Comparison of ENCODE assay signal across 24 cellular contexts in genomic region chr17:51770031-51770759, GRCh38.
DNase-seq lines count a peak whose midpoint lies in the region; ATAC-seq, FAIRE-seq and TF ChIP-seq lines count a peak whose summit lies in the region.
"Had no signal": no experiment of that assay in that cellular context is flagged by ENCODE, and none has a peak within 500 bp of the region (broad histone marks: within the 10 kb centered on the region; RNA-seq: fewer than 3 reads in every experiment).

No MANE protein-coding gene starts in this region.

- no peak overlapping the region for H2AFZ ChIP-seq in PC-3 (ENCODE audit: low read length)
- H2AFZ ChIP-seq in GM12878 (ENCODE audit: control insufficient read depth, low read depth, low read length), result no peak overlapping the region

- no peaks in the 10 kb centered on the region for H3K79me2 ChIP-seq in PC-3 (ENCODE audit: low read length)
- H3K79me2 ChIP-seq in GM12878 (ENCODE audit: control insufficient read depth, insufficient read depth, low read length), result no peaks in the 10 kb centered on the region

- H4K20me1 ChIP-seq in PC-3 (ENCODE audit: low read length) (no peaks in the 10 kb centered on the region), GM12878 (ENCODE audit: control insufficient read depth, insufficient read depth) (no peaks in the 10 kb centered on the region)
- H4K20me1 ChIP-seq: BLaER1 treated with 17β-estradiol and CSF1 and Interleukin-3, amounts not matched to agents 10 nM and 100 nM had no signal

- H3K9ac ChIP-seq in PC-3 (ENCODE audit: low read length) (no peak overlapping the region), GM12878 (ENCODE audit: control insufficient read depth, insufficient read depth, low read length) (no peak overlapping the region)
- H3K9ac ChIP-seq: BLaER1 treated with 17β-estradiol and CSF1 and Interleukin-3, amounts not matched to agents 10 nM and 100 nM; KMS-11 had no signal

- no peak for ATAC-seq in PC-3
- ATAC-seq in GM12878, result no peak
- ATAC-seq: A549, Right ventricle myocardium inferior, SK-N-SH treated with all-trans-retinoic acid at 6 μM for 48 hours had no signal

- in situ Hi-C loops in GM12878 (cut with MboI), result no loop called here

- POLR2A ChIA-PET in PC-3 (lab: Charles Lee; ENCODE audit: unreplicated experiment), result interaction anchor here (0.6 kb wide), 3 partner anchors 48 to 76 kb away, joined by 3 to 5 read pairs (median 4); no protein-coding TSS in a partner anchor
- POLR2A ChIA-PET in GM12878 (lab: Charles Lee), result no interaction called here

- H3K4me3 ChIP-seq in PC-3 (ENCODE audit: low read length) (no peak overlapping the region), GM12878 (no peak overlapping the region), adrenal gland (no peak overlapping the region)
- H3K4me3 ChIP-seq: A549; BLaER1 treated with 17β-estradiol and CSF1 and Interleukin-3, amounts not matched to agents 10 nM and 100 nM; SJCRH30 had no signal

- H3K36me3 ChIP-seq in PC-3 (ENCODE audit: low read depth, low read length) (no peaks in the 10 kb centered on the region), GM12878 (ENCODE audit: control insufficient read depth in 2 of 2, insufficient read depth in 2 of 2, low read length in 1 of 2) (no peaks in the 10 kb centered on the region), adrenal gland (replicated peaks in 1 of 2) (no peaks in the 10 kb centered on the region)
- H3K36me3 ChIP-seq: BLaER1 treated with 17β-estradiol and CSF1 and Interleukin-3, amounts not matched to agents 10 nM and 100 nM; SJCRH30 had no signal

- TF ChIP-seq POLR2A in GM12878 (IDR thresholded peaks at IDR 0.05; ENCODE audit: low read depth, low read length), result no peak
- TF ChIP-seq POLR2A in adrenal gland (IDR thresholded peaks at IDR 0.05), result no peak

- peak; percentile 46 for DNase-seq in PC-3
- no peak for DNase-seq in GM12878 (ENCODE audit: low read depth, low spot score)
- peak; percentile 6 for DNase-seq in kidney tubule cell (ENCODE audit: low spot score)
- peak; percentile 31 for DNase-seq in renal cortical epithelial cell (ENCODE audit: low read depth)
- DNase-seq in adrenal gland, result no peak
- DNase-seq in DMS79 (lab: John Stamatoyannopoulos, UW), result no peak
- DNase-seq in central memory CD4-positive, alpha-beta T cell, result no peak
- DNase-seq: AML-193; CD4-positive, alpha-beta T cell; DND-41; NCI-H1092; NCI-H1417 treated with DMSO at 0.1 percent for 48 hours; NCI-H1694 treated with DMSO at 0.1 percent for 48 hours; NCI-H2081; NCI-H226; NCI-H510A; SJCRH30 had no signal

- intact Hi-C loops in PC-3 (cut with micrococcal nuclease), result no loop called here
- intact Hi-C loops in GM12878 (cut with micrococcal nuclease; ENCODE audit: unreplicated experiment), result no loop called here
- intact Hi-C loops in adrenal gland (cut with DNase I), result no loop called here

- no peaks in the 10 kb centered on the region for H3K9me2 ChIP-seq in PC-3 (replicated peaks; ENCODE audit: low read length)

- H3K4me1 ChIP-seq in PC-3 (ENCODE audit: insufficient read depth, low read length) (peaks cover 17% of the 10 kb centered on the region), GM12878 (ENCODE audit: control insufficient read depth, insufficient read depth, low read length) (no peaks in the 10 kb centered on the region), adrenal gland (replicated peaks in 1 of 2) (no peaks in the 10 kb centered on the region)
- H3K4me1 ChIP-seq: A549, SJCRH30 had no signal

- H3F3A ChIP-seq in PC-3 (ENCODE audit: low read length, unreplicated experiment), result no peaks in the 10 kb centered on the region

- H3K4me2 ChIP-seq in PC-3 (ENCODE audit: low read length) (no peak overlapping the region; the same call in 1 of the 2 replicates), GM12878 (ENCODE audit: control insufficient read depth, insufficient read depth) (no peak overlapping the region)
- H3K4me2 ChIP-seq: A549, KMS-11 had no signal

- H3K27me3 ChIP-seq in PC-3 (ENCODE audit: low read length), result no peaks in the 10 kb centered on the region
- no peaks in the 10 kb centered on the region for H3K27me3 ChIP-seq in GM12878 (replicated peaks in 1 of 2; ENCODE audit: control insufficient read depth in 2 of 2, insufficient read depth in 2 of 2, low read length in 1 of 2)
- no peaks in the 10 kb centered on the region for H3K27me3 ChIP-seq in adrenal gland
- H3K27me3 ChIP-seq: BLaER1 treated with 17β-estradiol and CSF1 and Interleukin-3, amounts not matched to agents 10 nM and 100 nM; SJCRH30 had no signal

- CTCF ChIA-PET in PC-3 (lab: Charles Lee), result interaction anchor here (0.6 kb wide), 1 partner anchor 335 kb away, joined by 9 read pairs; no protein-coding TSS in a partner anchor
- CTCF ChIA-PET in GM12878 (lab: Yijun Ruan, JAX), result no interaction called here

- no peak for TF ChIP-seq RAD21 in GM12878 (IDR thresholded peaks at IDR 0.05; ENCODE audit: insufficient read depth, low read depth, low read length)

- FAIRE-seq in GM12878 (lab: Jason Lieb, UNC), result no peak
- FAIRE-seq: A549, GM18507, H54 had no signal

- WGBS in GM12878 (ENCODE audit: insufficient coverage, insufficient replicate concordance, low lambda C conversion rate, missing lambda C conversion rate), result 1% methylated on average over 5 of the region's 5 CpGs
- WGBS in adrenal gland, 4 donors, result 73 to 79% (median 75%) methylated on average over 5 of the region's 5 CpGs

- BruUV-seq in PC-3 (replicated peaks; lab: Mats Ljungman, UMichigan) (no TSS peak), GM12878 (replicated peaks; lab: Mats Ljungman, UMichigan) (no TSS peak)

- RAD21 ChIA-PET in GM12878 (lab: Charles Lee; ENCODE audit: unreplicated experiment), result no interaction called here

- H3K9me3 ChIP-seq in PC-3 (ENCODE audit: low read length) (no peaks in the 10 kb centered on the region), GM12878 (replicated peaks; ENCODE audit: control insufficient read depth, insufficient read depth, low read length) (no peaks in the 10 kb centered on the region), adrenal gland (replicated peaks in 1 of 3) (no peaks in the 10 kb centered on the region)
- H3K9me3 ChIP-seq: A549; BLaER1 treated with 17β-estradiol and CSF1 and Interleukin-3, amounts not matched to agents 10 nM and 100 nM; SJCRH30 had no signal

- no peak for TF ChIP-seq EP300 in GM12878 (IDR thresholded peaks at IDR 0.05; ENCODE audit: borderline replicate concordance in 1 of 2, control insufficient read depth in 1 of 2, low read depth in 2 of 2, low read length in 2 of 2)

- TF ChIP-seq CTCF in PC-3 (conservative IDR thresholded peaks at IDR 0.05; ENCODE audit: low read depth, low read length) (no peak), GM12878 (IDR thresholded peaks at IDR 0.05 in 2 of 3, conservative IDR thresholded peaks at IDR 0.05 in 1 of 3; ENCODE audit: control insufficient read depth in 2 of 3, extremely low read depth in 1 of 3, insufficient read depth in 1 of 3, low read depth in 3 of 3, low read length in 3 of 3) (no peak), adrenal gland (IDR thresholded peaks at IDR 0.05) (no peak)

- H3K27ac ChIP-seq in PC-3 (ENCODE audit: low read length) (0 out of 2 replicates have a peak overlapping the region, but pooled peaks have one; percentile 17), GM12878 (ENCODE audit: control insufficient read depth, insufficient read depth) (no peak overlapping the region), adrenal gland (no peak overlapping the region)
- H3K27ac ChIP-seq: A549; BLaER1 treated with 17β-estradiol and CSF1 and Interleukin-3, amounts not matched to agents 10 nM and 100 nM; KMS-11; SJCRH30 had no signal

- SMC1A ChIA-PET in GM12878 (lab: Charles Lee; ENCODE audit: uncharacterized antibody, unreplicated experiment), result no interaction called here

TF ChIP-seq in GM12878, 131 proteins besides CTCF, POLR2A, EP300 and RAD21:
- TF ChIP-seq ELK1 (IDR thresholded peaks at IDR 0.05; ENCODE audit: low read depth, low read length) (no peak), ZNF207 (IDR thresholded peaks at IDR 0.05; ENCODE audit: borderline replicate concordance) (no peak), BCL3 (IDR thresholded peaks at IDR 0.05; ENCODE audit: borderline replicate concordance, insufficient read depth, low read depth, low read length, poor library complexity, severe bottlenecking) (peak; percentile 55)

Comparison
In these comparisons a context has a peak if more than half of its experiments do, and no peak if none do; other contexts are left out.
1. DNase-seq: peak in PC-3 (single experiment), kidney tubule cell (single experiment) and renal cortical epithelial cell (single experiment); none in GM12878 (single experiment), adrenal gland (0 of 7), DMS79 (single experiment) and central memory CD4-positive, alpha-beta T cell (single experiment).